ENCODE assay signal across 13 cellular contexts in genomic region chr9:19130436-19130835, GRCh38. TPM values are rescaled to one million over a fixed set of nuclear protein-coding genes. Genes with fewer than 3 reads are reported as not detected.
A peak's percentile ranks its signal among the peaks of the same experiment; 100 is the strongest.
DNase-seq lines count a peak whose midpoint lies in the region; ATAC-seq and TF ChIP-seq lines count a peak whose summit lies in the region.
"Had no signal": no experiment of that assay in that cellular context is flagged by ENCODE, and none has a peak within 500 bp of the region (broad histone marks: within the 10 kb centered on the region; RNA-seq: fewer than 3 reads in every experiment).

No MANE protein-coding gene starts in this region.

- H3K4me3 Mint-ChIP-seq in GM23338 (peak overlapping the region; percentile 87), neural progenitor cell (no peak overlapping the region)
- no peak overlapping the region for H3K4me3 Mint-ChIP-seq in activated T-helper 17 cell treated with anti-CD3 and anti-CD28 coated beads, Interleukin-2, amount 50 U/mL, for 72 hours

- H3K9me3 Mint-ChIP-seq in GM23338, result no peaks in the 10 kb centered on the region
- H3K9me3 Mint-ChIP-seq in neural progenitor cell, result no peaks in the 10 kb centered on the region
- peaks cover 3% of the 10 kb centered on the region for H3K9me3 Mint-ChIP-seq in activated T-helper 17 cell treated with anti-CD3 and anti-CD28 coated beads, Interleukin-2, amount 50 U/mL, for 72 hours

- intact Hi-C loops in IMR-90 (cut with micrococcal nuclease), result no loop called here

- peak overlapping the region; percentile 94 for H3K14ac ChIP-seq in IMR-90 (replicated peaks; ENCODE audit: low read depth, low read length)

- peak overlapping the region; percentile 54 for H2AK5ac ChIP-seq in IMR-90 (ENCODE audit: low read depth, low read length)

- peak overlapping the region; percentile 95 for H2BK120ac ChIP-seq in IMR-90 (ENCODE audit: low read depth, low read length)

- H3K27me3 Mint-ChIP-seq in GM23338 (ENCODE audit: insufficient read depth, low read depth, poor library complexity) (peaks cover 20% of the 10 kb centered on the region), neural progenitor cell (ENCODE audit: insufficient read depth, low read depth) (peaks cover 15% of the 10 kb centered on the region)
- H3K27me3 Mint-ChIP-seq in activated T-helper 17 cell treated with anti-CD3 and anti-CD28 coated beads, Interleukin-2, amount 50 U/mL, for 72 hours, result no peaks in the 10 kb centered on the region

- H3K4me1 ChIP-seq in GM23338 (ENCODE audit: insufficient read depth) (peaks cover 24% of the 10 kb centered on the region), IMR-90 (ENCODE audit: control insufficient read depth, insufficient read depth, low read length) (peaks cover 20% of the 10 kb centered on the region), neural progenitor cell (peaks cover 28% of the 10 kb centered on the region), HAP-1 (peaks cover 19% of the 10 kb centered on the region), BE2C (peaks cover 6% of the 10 kb centered on the region; the same call in 1 of the 2 replicates)

- no TSS peak for BruUV-seq in IMR-90 (replicated peaks; lab: Mats Ljungman, UMichigan)

- no peak overlapping the region for H2AK9ac ChIP-seq in IMR-90 (replicated peaks; ENCODE audit: low read depth, low read length, poor library complexity)

- DNase-seq in GM23338 (ENCODE audit: low spot score) (peak; percentile 46), IMR-90 (no peak), ecto neural progenitor cell (ENCODE audit: low spot score) (peak; percentile 48), neural progenitor cell (ENCODE audit: low spot score) (peak; percentile 69), HAP-1 (ENCODE audit: low spot score in 2 of 2) (no peak), BE2C (no peak), GM10266 (ENCODE audit: extremely low spot score) (no peak)
- DNase-seq: cerebellar nuclear complex; small intestine; stimulated activated naive CD8-positive, alpha-beta T cell treated with anti-CD3 and anti-CD28 coated beads, Interleukin-15, Interleukin-2, amounts not matched to agents 100 U/mL and 50 U/mL, for 24 hours had no signal

- peaks cover 18% of the 10 kb centered on the region for H3F3A ChIP-seq in GM23338 (replicated peaks; ENCODE audit: low read depth)
- H3F3A ChIP-seq in neural progenitor cell (ENCODE audit: low read depth), result peaks cover 44% of the 10 kb centered on the region

- TF ChIP-seq POLR2A in IMR-90 (IDR thresholded peaks at IDR 0.05; ENCODE audit: low read depth, low read length), result no peak

- H3K27ac Mint-ChIP-seq in GM23338 (no peak overlapping the region), neural progenitor cell (no peak overlapping the region)
- no peak overlapping the region for H3K27ac Mint-ChIP-seq in activated T-helper 17 cell treated with anti-CD3 and anti-CD28 coated beads, Interleukin-2, amount 50 U/mL, for 72 hours

- peak overlapping the region; percentile 75; the same call in 1 of the 2 replicates for H3K56ac ChIP-seq in IMR-90 (ENCODE audit: extremely low read depth, insufficient read depth, low read length)

- in situ Hi-C loops in IMR-90 (cut with MboI; ENCODE audit: low sequenced_read_pairs) (no loop called here), HAP-1 (cut with MboI; ENCODE audit: low sequenced_read_pairs) (no loop called here)

- H4K91ac ChIP-seq in IMR-90 (ENCODE audit: insufficient read depth, low read depth, low read length), result peak overlapping the region; percentile 92

- H3K4me3 ChIP-seq in GM23338 (peak overlapping the region; percentile 87), IMR-90 (ENCODE audit: insufficient read depth, low read depth, low read length) (no peak overlapping the region), neural progenitor cell (no peak overlapping the region), HAP-1 (no peak overlapping the region), BE2C (ENCODE audit: low read depth, low read length) (no peak overlapping the region)
- H3K4me3 ChIP-seq: Peyer's patch had no signal

- peaks cover 7 to 34% of the 10 kb centered on the region in 2 experiments; a peak in 2 of 4 replicates for H3K79me1 ChIP-seq in IMR-90 (ENCODE audit: low read depth in 1 of 2, low read length in 2 of 2)

- H3K27ac ChIP-seq in GM23338 (ENCODE audit: low read depth) (no peak overlapping the region), IMR-90 (ENCODE audit: insufficient read depth, low read length) (no peak overlapping the region; the same call in 1 of the 2 replicates), neural progenitor cell (no peak overlapping the region)

- peak overlapping the region; percentile 93 for H3K4me2 ChIP-seq in GM23338
- peak overlapping the region; percentile 11; the same call in 1 of the 2 replicates for H3K4me2 ChIP-seq in IMR-90 (ENCODE audit: low read depth, low read length)
- H3K4me2 ChIP-seq in neural progenitor cell, result peak overlapping the region; percentile 87

- no peaks in the 10 kb centered on the region for H3K9me2 ChIP-seq in GM23338 (ENCODE audit: insufficient read depth)

- H3K27me3 ChIP-seq in GM23338 (ENCODE audit: insufficient read depth), result peaks cover 55% of the 10 kb centered on the region
- no peaks in the 10 kb centered on the region for H3K27me3 ChIP-seq in IMR-90 (ENCODE audit: control insufficient read depth, insufficient read depth, low read length)
- H3K27me3 ChIP-seq in neural progenitor cell, result no peaks in the 10 kb centered on the region
- H3K27me3 ChIP-seq in HAP-1 (ENCODE audit: low read depth), result no peaks in the 10 kb centered on the region
- H3K27me3 ChIP-seq in BE2C, result no peaks in the 10 kb centered on the region
- H3K27me3 ChIP-seq: Peyer's patch had no signal

- peak overlapping the region; percentile 92; the same call in 1 of the 2 replicates for H3K23ac ChIP-seq in IMR-90 (ENCODE audit: low read depth, low read length)

- H3K4ac ChIP-seq in IMR-90 (ENCODE audit: low read depth, low read length), result peak overlapping the region; percentile 94

- H4K20me1 ChIP-seq in GM23338 (replicated peaks; ENCODE audit: insufficient read depth) (no peaks in the 10 kb centered on the region), IMR-90 (ENCODE audit: insufficient read depth, low read length) (peaks cover 4% of the 10 kb centered on the region; the same call in 1 of the 2 replicates), neural progenitor cell (ENCODE audit: low read depth) (no peaks in the 10 kb centered on the region)

- TF ChIP-seq RAD21 in IMR-90 (IDR thresholded peaks at IDR 0.05; ENCODE audit: low read length), result no peak

- peak overlapping the region; percentile 89 to 96 for H4K8ac ChIP-seq in IMR-90 (ENCODE audit: low read depth in 2 of 2, low read length in 2 of 2)

- H3K36me3 Mint-ChIP-seq in GM23338 (ENCODE audit: low read depth) (peaks cover 10% of the 10 kb centered on the region; the same call in 2 of the 3 replicates), neural progenitor cell (no peaks in the 10 kb centered on the region)
- peaks cover 18% of the 10 kb centered on the region for H3K36me3 Mint-ChIP-seq in activated T-helper 17 cell treated with anti-CD3 and anti-CD28 coated beads, Interleukin-2, amount 50 U/mL, for 72 hours (ENCODE audit: low read depth)

- dilution Hi-C loops in IMR-90 (cut with HindIII; ENCODE audit: low sequenced_read_pairs, unreplicated experiment), result no loop called here

- no peaks in the 10 kb centered on the region for H3K79me2 ChIP-seq in GM23338 (replicated peaks; ENCODE audit: insufficient read depth)
- H3K79me2 ChIP-seq in neural progenitor cell (ENCODE audit: low read depth), result peaks cover 23% of the 10 kb centered on the region

- H3K4me1 Mint-ChIP-seq in GM23338 (peaks cover 41% of the 10 kb centered on the region), neural progenitor cell (peaks cover 14% of the 10 kb centered on the region)
- peaks cover 16% of the 10 kb centered on the region for H3K4me1 Mint-ChIP-seq in activated T-helper 17 cell treated with anti-CD3 and anti-CD28 coated beads, Interleukin-2, amount 50 U/mL, for 72 hours

- H3K36me3 ChIP-seq in GM23338 (ENCODE audit: insufficient read depth) (no peaks in the 10 kb centered on the region), IMR-90 (ENCODE audit: control insufficient read depth, insufficient read depth, low read length) (peaks cover 8% of the 10 kb centered on the region), neural progenitor cell (no peaks in the 10 kb centered on the region), HAP-1 (replicated peaks) (peaks cover 2% of the 10 kb centered on the region; the same call in 1 of the 2 replicates), BE2C (peaks cover 1% of the 10 kb centered on the region)

- H3K9me3 ChIP-seq in IMR-90 (ENCODE audit: control insufficient read depth, insufficient read depth, low read length) (no peaks in the 10 kb centered on the region), neural progenitor cell (ENCODE audit: low read depth) (no peaks in the 10 kb centered on the region), HAP-1 (no peaks in the 10 kb centered on the region), BE2C (no peaks in the 10 kb centered on the region)
- H3K9me3 ChIP-seq: Peyer's patch had no signal

- H4K5ac ChIP-seq in IMR-90 (ENCODE audit: low read depth, low read length), result 0 out of 2 replicates have a peak overlapping the region, but pooled peaks have one; percentile 43

- H2BK15ac ChIP-seq in IMR-90 (ENCODE audit: low read depth, low read length), result peak overlapping the region; percentile 67

- 80% methylated on average over 1 of the region's 8 CpGs; no CpG with 5 or more reads in 1 of the 2 experiments for WGBS in IMR-90 (ENCODE audit: extremely low coverage in 2 of 2, insufficient read length in 1 of 2), 2 experiments

- POLR2A ChIA-PET in IMR-90 (lab: Charles Lee; ENCODE audit: unreplicated experiment), result no interaction called here

- H2AFZ ChIP-seq in GM23338, result peak overlapping the region; percentile 68; the same call in 1 of the 2 replicates
- peak overlapping the region; percentile 74 for H2AFZ ChIP-seq in IMR-90 (replicated peaks; ENCODE audit: low read length, poor library complexity)
- H2AFZ ChIP-seq in neural progenitor cell (replicated peaks), result no peak overlapping the region

- peak overlapping the region; percentile 88; the same call in 1 of the 2 replicates for H3K18ac ChIP-seq in IMR-90 (ENCODE audit: low read depth, low read length)

- no peak overlapping the region for H3K9ac ChIP-seq in IMR-90 (ENCODE audit: low read depth, low read length)
- no peak overlapping the region for H3K9ac ChIP-seq in neural progenitor cell

- TF ChIP-seq CTCF in GM23338 (conservative IDR thresholded peaks at IDR 0.05; ENCODE audit: low read depth in 2 of 2), result no peak
- TF ChIP-seq CTCF in IMR-90 (conservative IDR thresholded peaks at IDR 0.05; ENCODE audit: low read depth, low read length), result no peak
- no peak for TF ChIP-seq CTCF in neural progenitor cell (IDR thresholded peaks at IDR 0.05)
- no peak for TF ChIP-seq CTCF in BE2C (IDR thresholded peaks at IDR 0.05; ENCODE audit: low read depth, low read length)
- no peak for TF ChIP-seq CTCF in GM10266 (IDR thresholded peaks at IDR 0.05; ENCODE audit: control insufficient read depth, insufficient read depth, low read depth, missing control alignments)

- CTCF ChIA-PET in IMR-90 (lab: Yijun Ruan, JAX), result no interaction called here

- H2BK20ac ChIP-seq in IMR-90 (ENCODE audit: low read depth, low read length), result peak overlapping the region; percentile 96

- ATAC-seq in GM23338, result peak; percentile 8
- no peak for ATAC-seq in IMR-90 (ENCODE audit: low read depth)
- no peak for ATAC-seq in activated T-helper 17 cell treated with anti-CD3 and anti-CD28 coated beads, Interleukin-2, amount 50 U/mL, for 72 hours (replicated peaks)
- ATAC-seq: activated CD4-positive, CD25-positive, alpha-beta regulatory T cell treated with anti-CD3 and anti-CD28 coated beads, Interleukin-2, amount 50 U/mL, for 24 hours; stimulated activated naive CD8-positive, alpha-beta T cell treated with anti-CD3 and anti-CD28 coated beads, Interleukin-15, Interleukin-2, amounts not matched to agents 100 U/mL and 50 U/mL, for 24 hours had no signal

- peak overlapping the region; percentile 91 for H2BK5ac ChIP-seq in IMR-90 (ENCODE audit: low read depth, low read length, poor library complexity, severe bottlenecking)

- peaks cover 4% of the 10 kb centered on the region for H3K9me1 ChIP-seq in IMR-90 (ENCODE audit: insufficient read depth, low read length)

RNA-seq across cellular contexts. Expression of gene PLIN2, which starts 3.1 kb away (rescaled TPM):
- 15.3 and 17.2 TPM in 2 replicates for total RNA-seq in GM23338 (2014; rRNA removed; shearing (Covaris generic))
- polyA plus RNA-seq in GM23338 (2016; fragmentation: Nextera tagmentation; extraction: Ambion mirVana) (14.6 and 15.1 TPM in 2 replicates), IMR-90 (2012; rRNA removed) (112 and 123 TPM in 2 replicates)
- total RNA-seq in IMR-90 (2012; rRNA removed) (173 and 182 TPM in 2 replicates), neural progenitor cell (ENCODE audit: low replicate concordance) (55.3 and 58.8 TPM in 2 replicates)
- polyA plus RNA-seq in IMR-90 (2012; cell fraction: cytosol; rRNA removed), result 95.9 and 96.9 TPM in 2 replicates
- polyA plus RNA-seq in IMR-90 (2012; cell fraction: nucleus; rRNA removed; ENCODE audit: low replicate concordance), result 41.1 and 51.2 TPM in 2 replicates
- total RNA-seq in activated T-helper 17 cell treated with anti-CD3 and anti-CD28 coated beads, Interleukin-2, amount 50 U/mL, for 72 hours, result 100 to 1,000 TPM; 114 to 136 TPM
- 14.3 TPM for polyA plus RNA-seq in BE2C (2012; ENCODE audit: insufficient read depth, insufficient read length, low read depth)

RNA-seq across cellular contexts. Expression of gene HAUS6, which starts 27.7 kb away (rescaled TPM):
- 41.8 and 48.7 TPM in 2 replicates for total RNA-seq in GM23338 (2014; rRNA removed; shearing (Covaris generic))
- polyA plus RNA-seq in GM23338 (2016; fragmentation: Nextera tagmentation; extraction: Ambion mirVana) (29.7 and 32.7 TPM in 2 replicates), IMR-90 (2012; rRNA removed) (5.1 and 5.8 TPM in 2 replicates)
- total RNA-seq in IMR-90 (2012; rRNA removed) (13.3 and 21.4 TPM in 2 replicates), neural progenitor cell (ENCODE audit: low replicate concordance) (40.7 and 61.2 TPM in 2 replicates)
- polyA plus RNA-seq in IMR-90 (2012; cell fraction: cytosol; rRNA removed), result 1.2 and 2.5 TPM in 2 replicates
- polyA plus RNA-seq in IMR-90 (2012; cell fraction: nucleus; rRNA removed; ENCODE audit: low replicate concordance), result 1.6 and 5.3 TPM in 2 replicates
- total RNA-seq in activated T-helper 17 cell treated with anti-CD3 and anti-CD28 coated beads, Interleukin-2, amount 50 U/mL, for 72 hours, result 10 to 100 TPM; 27.8 to 38.0 TPM
- polyA plus RNA-seq in BE2C (2012; ENCODE audit: insufficient read depth, insufficient read length, low read depth), result 5.4 TPM

Comparison
In these comparisons a context has a peak if more than half of its experiments do, and no peak if none do; other contexts are left out.
1. DNase-seq: peak in GM23338 (single experiment), ecto neural progenitor cell (single experiment) and neural progenitor cell (single experiment); none in IMR-90 (single experiment), HAP-1 (0 of 2), BE2C (single experiment) and GM10266 (single experiment).
2. H3K4me2 ChIP-seq: peak in every context shown above with its lines; median percentile 93 in GM23338; 87 in neural progenitor cell; 11 in IMR-90.